In genomic region chr4:112251044-112251632, GRCh38 we compare ENCODE assay signal across 16 cellular contexts. TPM values are rescaled to one million over a fixed set of nuclear protein-coding genes. Genes with fewer than 3 reads are reported as not detected.
DNase-seq lines count a peak whose midpoint lies in the region; ATAC-seq and TF ChIP-seq lines count a peak whose summit lies in the region.
"Had no signal": no experiment of that assay in that cellular context is flagged by ENCODE, and none has a peak within 500 bp of the region (broad histone marks: within the 10 kb centered on the region; RNA-seq: fewer than 3 reads in every experiment).

No MANE protein-coding gene starts in this region.

- H3K4me2 ChIP-seq in mammary epithelial cell (ENCODE audit: insufficient read depth, low read depth, low read length): no peak overlapping the region

- no peak for TF ChIP-seq POLR2A in upper lobe of left lung (IDR thresholded peaks at IDR 0.05)

- H3K27ac Mint-ChIP-seq in MCF 10A (ENCODE audit: low read depth, unreplicated experiment): no peak overlapping the region
- H3K27ac Mint-ChIP-seq in stimulated activated naive CD8-positive, alpha-beta T cell treated with anti-CD3 and anti-CD28 coated beads, Interleukin-15, amount 100 ng/mL, for 72 hours: no peak overlapping the region
- H3K27ac Mint-ChIP-seq: activated naive CD8-positive, alpha-beta T cell treated with anti-CD3 and anti-CD28 coated beads, Interleukin-2, amount 10 ng/mL, durations not matched to agents 7 days and 5 days; activated T-helper 1 cell treated with anti-CD3 and anti-CD28 coated beads, Interleukin-12 subunit alpha, Interleukin-12 subunit beta, Interleukin-2, Interleukin-4 antibody, amounts not matched to agents 30 ng/mL and 10 ng/mL and 1 ng/mL, durations not matched to agents 14 hours and 24 hours and 36 hours had no signal

- in situ Hi-C loops in mammary epithelial cell (cut with MboI; ENCODE audit: low sequenced_read_pairs in 2 of 2): no loop called here

- no peaks in the 10 kb centered on the region for H3K9me3 ChIP-seq in mammary epithelial cell (replicated peaks; ENCODE audit: insufficient read depth, low read length)
- H3K9me3 ChIP-seq in upper lobe of left lung: no peaks in the 10 kb centered on the region

- H3K36me3 ChIP-seq in mammary epithelial cell (ENCODE audit: insufficient read depth, low read length) (peaks cover 4% of the 10 kb centered on the region), upper lobe of left lung (no peaks in the 10 kb centered on the region)

- BruUV-seq in mammary epithelial cell (replicated peaks; lab: Mats Ljungman, UMichigan) (no TSS peak), MCF 10A (replicated peaks; lab: Mats Ljungman, UMichigan) (no TSS peak)

- no peak overlapping the region for H3K9ac ChIP-seq in mammary epithelial cell (ENCODE audit: insufficient read depth, low read length)

- no peak overlapping the region for H2AFZ ChIP-seq in mammary epithelial cell (ENCODE audit: low read depth, low read length)

- CTCF ChIA-PET in mammary epithelial cell (lab: Charles Lee; ENCODE audit: low non-redundant PET): no interaction called here
- CTCF ChIA-PET in MCF 10A (lab: Yijun Ruan, JAX): interaction anchor here (0.5 to 2.2 kb wide), 6 partner anchors 10 to 152 kb away, joined by 3 to 12 read pairs (median 3); no protein-coding TSS in a partner anchor

- no peaks in the 10 kb centered on the region for H4K20me1 ChIP-seq in mammary epithelial cell (ENCODE audit: insufficient read depth, low read length)

- H3K4me3 Mint-ChIP-seq in MCF 10A (ENCODE audit: unreplicated experiment): no peak overlapping the region
- no peak overlapping the region for H3K4me3 Mint-ChIP-seq in stimulated activated naive CD8-positive, alpha-beta T cell treated with anti-CD3 and anti-CD28 coated beads, Interleukin-15, amount 100 ng/mL, for 72 hours
- H3K4me3 Mint-ChIP-seq: activated naive CD8-positive, alpha-beta T cell treated with anti-CD3 and anti-CD28 coated beads, Interleukin-2, amount 10 ng/mL, durations not matched to agents 7 days and 5 days; activated T-helper 1 cell treated with anti-CD3 and anti-CD28 coated beads, Interleukin-12 subunit alpha, Interleukin-12 subunit beta, Interleukin-2, Interleukin-4 antibody, amounts not matched to agents 30 ng/mL and 10 ng/mL and 1 ng/mL, durations not matched to agents 14 hours and 24 hours and 36 hours had no signal

- peaks cover 34% of the 10 kb centered on the region for H3K79me2 ChIP-seq in mammary epithelial cell (ENCODE audit: insufficient read depth, low read length)

- no peaks in the 10 kb centered on the region for H3K9me3 Mint-ChIP-seq in MCF 10A (ENCODE audit: unreplicated experiment)
- no peaks in the 10 kb centered on the region for H3K9me3 Mint-ChIP-seq in stimulated activated naive CD8-positive, alpha-beta T cell treated with anti-CD3 and anti-CD28 coated beads, Interleukin-15, amount 100 ng/mL, for 72 hours
- H3K9me3 Mint-ChIP-seq: activated naive CD8-positive, alpha-beta T cell treated with anti-CD3 and anti-CD28 coated beads, Interleukin-2, amount 10 ng/mL, durations not matched to agents 7 days and 5 days; activated T-helper 1 cell treated with anti-CD3 and anti-CD28 coated beads, Interleukin-12 subunit alpha, Interleukin-12 subunit beta, Interleukin-2, Interleukin-4 antibody, amounts not matched to agents 30 ng/mL and 10 ng/mL and 1 ng/mL, durations not matched to agents 14 hours and 24 hours and 36 hours had no signal

- dilution Hi-C loops in mammary epithelial cell (cut with HindIII; ENCODE audit: low sequenced_read_pairs): no loop called here

- H3K27ac ChIP-seq in mammary epithelial cell (ENCODE audit: insufficient read depth, low read depth, low read length): no peak overlapping the region
- no peak overlapping the region for H3K27ac ChIP-seq in upper lobe of left lung
- H3K27ac ChIP-seq: epithelial cell of prostate had no signal

- POLR2A ChIA-PET in MCF 10A (lab: Yijun Ruan, JAX): no interaction called here

- H3K27me3 Mint-ChIP-seq in MCF 10A (ENCODE audit: insufficient read depth, unreplicated experiment): no peaks in the 10 kb centered on the region
- no peaks in the 10 kb centered on the region for H3K27me3 Mint-ChIP-seq in stimulated activated naive CD8-positive, alpha-beta T cell treated with anti-CD3 and anti-CD28 coated beads, Interleukin-15, amount 100 ng/mL, for 72 hours
- H3K27me3 Mint-ChIP-seq: activated naive CD8-positive, alpha-beta T cell treated with anti-CD3 and anti-CD28 coated beads, Interleukin-2, amount 10 ng/mL, durations not matched to agents 7 days and 5 days had no signal

- H3K4me1 ChIP-seq in mammary epithelial cell (ENCODE audit: insufficient read depth, low read length): no peaks in the 10 kb centered on the region
- H3K4me1 ChIP-seq in upper lobe of left lung: no peaks in the 10 kb centered on the region

- DNase-seq in mammary epithelial cell (peak; percentile 38), MCF 10A (ENCODE audit: unreplicated experiment) (no peak), epithelial cell of esophagus (ENCODE audit: low read depth) (peak; percentile 28), left lobe of liver (ENCODE audit: low spot score) (no peak), upper lobe of left lung (no peak), dedifferentiated amniotic fluid mesenchymal stem cell (ENCODE audit: extremely low spot score) (no peak)
- no peak for DNase-seq in stimulated activated naive CD8-positive, alpha-beta T cell treated with anti-CD3 and anti-CD28 coated beads, Interleukin-15, amount 100 ng/mL, for 72 hours
- DNase-seq in activated naive CD4-positive, alpha-beta T cell treated with anti-CD3 and anti-CD28 coated beads, Interleukin-2, amount 50 U/mL, for 16 hours: no peak
- DNase-seq: activated CD4-positive, CD25-positive, alpha-beta regulatory T cell treated with anti-CD3 and anti-CD28 coated beads, Interleukin-2, amount 50 U/mL, for 72 hours; activated naive CD8-positive, alpha-beta T cell treated with anti-CD3 and anti-CD28 coated beads, Interleukin-2, amount 10 ng/mL, durations not matched to agents 7 days and 5 days; MV-4-11; NCI-H187 treated with DMSO at 0.1 percent for 48 hours; stimulated activated CD4-positive, alpha-beta T cell treated with anti-CD3 and anti-CD28 coated beads, Interleukin-2, amount 100 ng/mL, for 24 hours had no signal

- TF ChIP-seq EP300 in upper lobe of left lung (IDR thresholded peaks at IDR 0.05): no peak

- TF ChIP-seq CTCF in mammary epithelial cell (conservative IDR thresholded peaks at IDR 0.05 in 1 of 2, IDR thresholded peaks at IDR 0.05 in 1 of 2; ENCODE audit: extremely low read depth in 1 of 2, insufficient read depth in 1 of 2, low read depth in 1 of 2, low read length in 2 of 2): no peak
- no peak for TF ChIP-seq CTCF in MCF 10A (IDR thresholded peaks at IDR 0.05; ENCODE audit: unreplicated experiment)
- no peak for TF ChIP-seq CTCF in epithelial cell of esophagus (IDR thresholded peaks at IDR 0.05; ENCODE audit: insufficient read depth, low read depth, low read length, missing control alignments)
- no peak for TF ChIP-seq CTCF in upper lobe of left lung (IDR thresholded peaks at IDR 0.05)

- H3K27me3 ChIP-seq in mammary epithelial cell (ENCODE audit: insufficient read depth, low read length) (no peaks in the 10 kb centered on the region), upper lobe of left lung (no peaks in the 10 kb centered on the region)

- WGBS in mammary epithelial cell (ENCODE audit: low coverage, missing lambda C conversion rate): 94% methylated on average over 3 of the region's 3 CpGs
- 87 to 90% methylated on average over 3 of the region's 3 CpGs for WGBS in upper lobe of left lung, 2 donors

- ATAC-seq in left lobe of liver (peak; percentile 56), upper lobe of left lung (ENCODE audit: low FRiP score in 2 of 2) (no peak)
- ATAC-seq in stimulated activated naive CD8-positive, alpha-beta T cell treated with anti-CD3 and anti-CD28 coated beads, Interleukin-15, amount 100 ng/mL, for 72 hours: peak; percentile 48
- ATAC-seq: SK-N-SH treated with all-trans-retinoic acid at 6 μM for 48 hours had no signal

- H3K4me3 ChIP-seq in mammary epithelial cell (replicated peaks in 1 of 3; ENCODE audit: insufficient read depth in 1 of 3, low read depth in 2 of 3, low read length in 3 of 3) (no peak overlapping the region), epithelial cell of esophagus (ENCODE audit: low read length) (no peak overlapping the region), upper lobe of left lung (no peak overlapping the region)

- H3K36me3 Mint-ChIP-seq in MCF 10A (ENCODE audit: insufficient read depth, unreplicated experiment): peaks cover 14% of the 10 kb centered on the region
- H3K36me3 Mint-ChIP-seq: activated naive CD8-positive, alpha-beta T cell treated with anti-CD3 and anti-CD28 coated beads, Interleukin-2, amount 10 ng/mL, durations not matched to agents 7 days and 5 days had no signal

- intact Hi-C loops in mammary epithelial cell (cut with micrococcal nuclease) (no loop called here), MCF 10A (cut with micrococcal nuclease) (no loop called here)

- peaks cover 5% of the 10 kb centered on the region for H3K4me1 Mint-ChIP-seq in MCF 10A (ENCODE audit: insufficient read depth, unreplicated experiment)
- peaks cover 11% of the 10 kb centered on the region for H3K4me1 Mint-ChIP-seq in stimulated activated naive CD8-positive, alpha-beta T cell treated with anti-CD3 and anti-CD28 coated beads, Interleukin-15, amount 100 ng/mL, for 72 hours

RNA-seq across cellular contexts. Expression of gene AP1AR, which starts 19.6 kb away (rescaled TPM):
- total RNA-seq in mammary epithelial cell: 10 to 100 TPM; 24.6 to 27.3 TPM
- polyA plus RNA-seq in mammary epithelial cell: 6.7 TPM
- 3.7 TPM for polyA minus RNA-seq in mammary epithelial cell
- total RNA-seq in MCF 10A (2022): 38.4 and 39.7 TPM in 2 replicates
- total RNA-seq in left lobe of liver: 13.4 TPM
- 10 to 100 TPM; 21.9 to 25.1 (median 24.1) TPM for total RNA-seq in upper lobe of left lung

RNA-seq across cellular contexts. Expression of gene TIFA, which starts 34.6 kb away (rescaled TPM):
- total RNA-seq in mammary epithelial cell (10 to 100 TPM in 1 of 2 donors, 1 to 10 TPM in 1; 4.3 to 10.1 TPM), MCF 10A (2022) (7.0 and 9.7 TPM in 2 replicates), left lobe of liver (4.6 TPM), upper lobe of left lung (10 to 100 TPM in 1 of 6 donors, 1 to 10 TPM in 5; 1.3 to 14.5 (median 7.6) TPM)
- 5.5 TPM for polyA plus RNA-seq in mammary epithelial cell
- 5.5 TPM for polyA minus RNA-seq in mammary epithelial cell

RNA-seq across cellular contexts. Expression of gene ALPK1, which starts 46.0 kb away (rescaled TPM):
- total RNA-seq in mammary epithelial cell (10 to 100 TPM; 19.0 to 24.3 TPM), MCF 10A (2022) (20.3 and 41.0 TPM in 2 replicates), left lobe of liver (5.0 TPM), upper lobe of left lung (10 to 100 TPM; 22.7 to 68.0 (median 35.6) TPM)
- polyA plus RNA-seq in mammary epithelial cell: 4.0 TPM
- polyA minus RNA-seq in mammary epithelial cell: 1.4 TPM

Comparison
In these comparisons a context has a peak if more than half of its experiments do, and no peak if none do; other contexts are left out.
1. DNase-seq: peak in mammary epithelial cell (single experiment) and epithelial cell of esophagus (single experiment); none in MCF 10A (single experiment), left lobe of liver (single experiment), stimulated activated naive CD8-positive, alpha-beta T cell treated with anti-CD3 and anti-CD28 coated beads, Interleukin-15, amount 100 ng/mL, for 72 hours (0 of 2), upper lobe of left lung (0 of 2), activated naive CD4-positive, alpha-beta T cell treated with anti-CD3 and anti-CD28 coated beads, Interleukin-2, amount 50 U/mL, for 16 hours (single experiment) and dedifferentiated amniotic fluid mesenchymal stem cell (single experiment).
2. ATAC-seq: peak in left lobe of liver (single experiment) and stimulated activated naive CD8-positive, alpha-beta T cell treated with anti-CD3 and anti-CD28 coated beads, Interleukin-15, amount 100 ng/mL, for 72 hours (single experiment); none in upper lobe of left lung (0 of 2).